Comparison of ENCODE assay signal across 24 cellular contexts in genomic region chr11:69726481-69726880, GRCh38. TPM values are rescaled to one million over a fixed set of nuclear protein-coding genes. Genes with fewer than 3 reads are reported as not detected.
"Had no signal": no experiment of that assay in that cellular context is flagged by ENCODE, and none has a peak within 500 bp of the region (broad histone marks: within the 10 kb centered on the region; RNA-seq: fewer than 3 reads in every experiment).

No MANE protein-coding gene starts in this region.

- H3K9me3 Mint-ChIP-seq: activated CD4-positive, alpha-beta memory T cell treated with anti-CD3 and anti-CD28 coated beads, Interleukin-2, amount 10 ng/mL, durations not matched to agents 7 days and 5 days; central memory CD8-positive, alpha-beta T cell; T-cell had no signal

- H3K27me3 ChIP-seq: ascending aorta had no signal

- DNase-seq: activated CD4-positive, alpha-beta memory T cell treated with anti-CD3 and anti-CD28 coated beads, Interleukin-2, amount 10 ng/mL, durations not matched to agents 7 days and 5 days; activated CD4-positive, alpha-beta T cell treated with anti-CD3 and anti-CD28 coated beads for 36 hours; activated CD4-positive, alpha-beta T cell treated with anti-CD3 and anti-CD28 coated beads, Interleukin-2, amount 50 U/mL, for 1 hour; activated CD8-positive, alpha-beta memory T cell treated with anti-CD3 and anti-CD28 coated beads, Interleukin-2, amount 50 U/mL, for 4 hours; activated naive CD4-positive, alpha-beta T cell treated with anti-CD3 and anti-CD28 coated beads, Interleukin-2, amount 50 U/mL, for 16 hours; activated T-cell treated with anti-CD3 and anti-CD28 coated beads, Interleukin-2, amount 50 U/mL, for 1 hour; Karpas-422; MM.1S; NCI-H1105 treated with DMSO at 0.1 percent for 48 hours; NCI-H1436 treated with DMSO at 0.1 percent for 48 hours; NCI-H187; NCI-H2081; NCI-H446; NCI-H524; PC-3; SIG-M5; T-cell; T-helper 2 cell; T1000; WERI-Rb-1 had no signal

- H3K27ac ChIP-seq: ascending aorta, WERI-Rb-1 had no signal

- H3K9me3 ChIP-seq: ascending aorta had no signal

- H3K4me3 Mint-ChIP-seq: activated CD4-positive, alpha-beta memory T cell treated with anti-CD3 and anti-CD28 coated beads, Interleukin-2, amount 10 ng/mL, durations not matched to agents 7 days and 5 days; activated CD4-positive, alpha-beta T cell treated with anti-CD3 and anti-CD28 coated beads for 36 hours; brain; central memory CD8-positive, alpha-beta T cell; T-cell had no signal

- H3K4me3 ChIP-seq: ascending aorta had no signal

- H3K36me3 Mint-ChIP-seq: brain, T-cell had no signal

- FAIRE-seq: RCC 7860 had no signal

- H3K36me3 ChIP-seq: ascending aorta, WERI-Rb-1 had no signal

- ATAC-seq: activated CD4-positive, alpha-beta T cell treated with anti-CD3 and anti-CD28 coated beads for 36 hours; PC-3; T-cell had no signal

- H3K4me1 Mint-ChIP-seq: activated CD4-positive, alpha-beta memory T cell treated with anti-CD3 and anti-CD28 coated beads, Interleukin-2, amount 10 ng/mL, durations not matched to agents 7 days and 5 days; activated CD4-positive, alpha-beta T cell treated with anti-CD3 and anti-CD28 coated beads for 36 hours; brain; central memory CD8-positive, alpha-beta T cell; T-cell had no signal

- H3K27ac Mint-ChIP-seq: activated CD4-positive, alpha-beta memory T cell treated with anti-CD3 and anti-CD28 coated beads, Interleukin-2, amount 10 ng/mL, durations not matched to agents 7 days and 5 days; activated CD4-positive, alpha-beta T cell treated with anti-CD3 and anti-CD28 coated beads for 36 hours; brain; T-cell had no signal

- H3K4me1 ChIP-seq: ascending aorta had no signal

RNA-seq across cellular contexts. Expression of gene FGF19, which starts 22.7 kb away (rescaled TPM):
- total RNA-seq: activated CD4-positive, alpha-beta memory T cell treated with anti-CD3 and anti-CD28 coated beads, Interleukin-2, amount 10 ng/mL, durations not matched to agents 7 days and 5 days; ascending aorta; PC-3 had no signal

RNA-seq across cellular contexts. Expression of gene FGF4, which starts 48.7 kb away (rescaled TPM):
- total RNA-seq: activated CD4-positive, alpha-beta memory T cell treated with anti-CD3 and anti-CD28 coated beads, Interleukin-2, amount 10 ng/mL, durations not matched to agents 7 days and 5 days; activated CD4-positive, alpha-beta T cell treated with anti-CD3 and anti-CD28 coated beads for 36 hours; ascending aorta; PC-3; T-cell had no signal
